ENCODE assay signal across 25 cellular contexts in the genomic region with DNA sequence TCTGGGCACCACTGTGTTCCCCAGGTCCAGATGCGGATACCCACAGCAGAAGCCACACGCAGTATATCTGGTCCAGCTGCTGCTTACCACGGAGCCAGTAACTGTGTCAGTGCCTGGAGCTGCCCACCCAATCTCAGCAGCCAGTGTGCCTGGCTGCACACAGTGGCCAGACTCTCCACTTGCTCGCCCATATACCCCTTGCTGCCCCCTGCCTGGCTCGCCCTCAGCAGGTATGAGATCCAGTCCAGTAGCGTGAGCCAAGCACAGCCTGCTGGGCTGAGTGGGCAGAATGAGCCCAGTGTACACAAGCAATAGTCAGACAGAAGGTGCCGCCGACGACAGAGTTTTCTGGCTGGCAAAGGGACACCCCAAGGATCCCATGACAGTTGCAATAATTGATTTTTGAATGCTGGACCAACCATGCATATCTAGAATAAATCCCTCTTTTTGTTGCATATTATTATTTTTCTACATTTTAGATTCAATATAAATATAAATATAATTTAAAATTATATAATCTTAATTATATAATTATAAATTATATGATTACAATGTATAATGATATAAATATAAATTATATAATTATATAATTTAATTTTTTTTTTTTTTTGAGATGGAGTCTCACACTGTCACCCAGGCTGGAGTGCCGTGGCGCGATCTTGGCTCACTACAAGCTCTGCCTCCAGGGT.
"Had no signal": no experiment of that assay in that cellular context is flagged by ENCODE, and none has a peak within 500 bp of the region (broad histone marks: within the 10 kb centered on the region; RNA-seq: fewer than 3 reads in every experiment).

No MANE protein-coding gene starts in this region.

- H3K4me1 Mint-ChIP-seq: activated CD8-positive, alpha-beta memory T cell treated with anti-CD3 and anti-CD28 coated beads, Interleukin-2, amount 10 ng/mL, durations not matched to agents 7 days and 5 days; activated naive CD4-positive, alpha-beta T cell treated with anti-CD3 and anti-CD28 coated beads, Interleukin-2, amount 10 ng/mL, durations not matched to agents 7 days and 5 days; activated naive CD8-positive, alpha-beta T cell treated with anti-CD3 and anti-CD28 coated beads for 36 hours had no signal

- H3K4me1 ChIP-seq: Peyer's patch, SJSA1 had no signal

- H3K27ac ChIP-seq: brain microvascular endothelial cell, cardiac muscle cell, Peyer's patch, RWPE1, SJSA1 had no signal

- H3K27me3 Mint-ChIP-seq: activated CD8-positive, alpha-beta memory T cell treated with anti-CD3 and anti-CD28 coated beads, Interleukin-2, amount 10 ng/mL, durations not matched to agents 7 days and 5 days; activated naive CD4-positive, alpha-beta T cell treated with anti-CD3 and anti-CD28 coated beads, Interleukin-2, amount 10 ng/mL, durations not matched to agents 7 days and 5 days; activated naive CD8-positive, alpha-beta T cell treated with anti-CD3 and anti-CD28 coated beads for 36 hours; activated T-cell treated with anti-CD3 and anti-CD28 coated beads, Interleukin-2, amount 50 U/mL, for 24 hours had no signal

- H3K36me3 ChIP-seq: brain microvascular endothelial cell, cardiac muscle cell, Peyer's patch, SJSA1 had no signal

- H3K27me3 ChIP-seq: brain microvascular endothelial cell, cardiac muscle cell, Peyer's patch, SJSA1 had no signal

- H3K27ac Mint-ChIP-seq: activated CD8-positive, alpha-beta memory T cell treated with anti-CD3 and anti-CD28 coated beads, Interleukin-2, amount 10 ng/mL, durations not matched to agents 7 days and 5 days; activated naive CD4-positive, alpha-beta T cell treated with anti-CD3 and anti-CD28 coated beads, Interleukin-2, amount 10 ng/mL, durations not matched to agents 7 days and 5 days; activated naive CD8-positive, alpha-beta T cell treated with anti-CD3 and anti-CD28 coated beads for 36 hours; activated T-cell treated with anti-CD3 and anti-CD28 coated beads, Interleukin-2, amount 50 U/mL, for 24 hours; activated T-helper 1 cell treated with anti-CD3 and anti-CD28 coated beads, Interleukin-12 subunit alpha, Interleukin-12 subunit beta, Interleukin-2, Interleukin-4 antibody, amounts not matched to agents 30 ng/mL and 10 ng/mL and 1 ng/mL, durations not matched to agents 14 hours and 24 hours and 36 hours; T-helper 1 cell treated with Interleukin-12 subunit alpha and Interleukin-12 subunit beta and Interleukin-4 antibody, amounts not matched to agents 30 μg/mL and 1 μg/mL, for 36 hours had no signal

- H3K9me3 ChIP-seq: Peyer's patch, SJSA1 had no signal

- H3K36me3 Mint-ChIP-seq: activated CD8-positive, alpha-beta memory T cell treated with anti-CD3 and anti-CD28 coated beads, Interleukin-2, amount 10 ng/mL, durations not matched to agents 7 days and 5 days; activated naive CD4-positive, alpha-beta T cell treated with anti-CD3 and anti-CD28 coated beads, Interleukin-2, amount 10 ng/mL, durations not matched to agents 7 days and 5 days; activated naive CD8-positive, alpha-beta T cell treated with anti-CD3 and anti-CD28 coated beads for 36 hours had no signal

- ATAC-seq: activated CD8-positive, alpha-beta memory T cell treated with anti-CD3 and anti-CD28 coated beads, Interleukin-2, amount 10 ng/mL, durations not matched to agents 7 days and 5 days had no signal

- H3K4me3 Mint-ChIP-seq: activated CD8-positive, alpha-beta memory T cell treated with anti-CD3 and anti-CD28 coated beads, Interleukin-2, amount 10 ng/mL, durations not matched to agents 7 days and 5 days; activated naive CD4-positive, alpha-beta T cell treated with anti-CD3 and anti-CD28 coated beads, Interleukin-2, amount 10 ng/mL, durations not matched to agents 7 days and 5 days; activated naive CD8-positive, alpha-beta T cell treated with anti-CD3 and anti-CD28 coated beads for 36 hours; activated T-cell treated with anti-CD3 and anti-CD28 coated beads, Interleukin-2, amount 50 U/mL, for 24 hours; activated T-helper 1 cell treated with anti-CD3 and anti-CD28 coated beads, Interleukin-12 subunit alpha, Interleukin-12 subunit beta, Interleukin-2, Interleukin-4 antibody, amounts not matched to agents 30 ng/mL and 10 ng/mL and 1 ng/mL, durations not matched to agents 14 hours and 24 hours and 36 hours; T-helper 1 cell treated with Interleukin-12 subunit alpha and Interleukin-12 subunit beta and Interleukin-4 antibody, amounts not matched to agents 30 μg/mL and 1 μg/mL, for 36 hours had no signal

- H3K4me3 ChIP-seq: cardiac muscle cell, Peyer's patch, SJSA1 had no signal

- DNase-seq: activated CD4-positive, alpha-beta T cell treated with anti-CD3 and anti-CD28 coated beads for 48 hours; activated CD4-positive, alpha-beta T cell treated with anti-CD3 and anti-CD28 coated beads, Interleukin-2, amount 50 U/mL, for 48 hours; activated CD4-positive, CD25-positive, alpha-beta regulatory T cell treated with anti-CD3 and anti-CD28 coated beads, Interleukin-2, amount 50 U/mL, for 72 hours; activated CD8-positive, alpha-beta memory T cell treated with anti-CD3 and anti-CD28 coated beads, Interleukin-2, amount 10 ng/mL, durations not matched to agents 7 days and 5 days; activated effector memory CD4-positive, alpha-beta T cell treated with Interleukin-2 at 50 U/mL for 16 hours; activated naive CD4-positive, alpha-beta T cell treated with anti-CD3 and anti-CD28 coated beads, Interleukin-2, amount 10 ng/mL, durations not matched to agents 7 days and 5 days; activated naive CD8-positive, alpha-beta T cell treated with anti-CD3 and anti-CD28 coated beads for 36 hours; activated T-cell treated with anti-CD3 and anti-CD28 coated beads, Interleukin-2, amount 50 U/mL, for 24 hours; brain microvascular endothelial cell; cerebellar nuclear complex; Karpas-422; NCI-H1417; NCI-H1930; NCI-H2171; NCI-H2227 treated with DMSO at 0.1 percent for 48 hours; NCI-H446 treated with DMSO at 0.1 percent for 48 hours; NCI-H524 treated with DMSO at 0.1 percent for 48 hours; NCI-H82; Peyer's patch; SHP77 had no signal
